Comparison of ENCODE assay signal across 21 cellular contexts in genomic region chr11:125551835-125552342, GRCh38. TPM values are rescaled to one million over a fixed set of nuclear protein-coding genes. Genes with fewer than 3 reads are reported as not detected.
DNase-seq lines count a peak whose midpoint lies in the region; ATAC-seq, FAIRE-seq and TF ChIP-seq lines count a peak whose summit lies in the region.
"Had no signal": no experiment of that assay in that cellular context is flagged by ENCODE, and none has a peak within 500 bp of the region (broad histone marks: within the 10 kb centered on the region; RNA-seq: fewer than 3 reads in every experiment).

No MANE protein-coding gene starts in this region.

- H3K4me1 ChIP-seq in K562 (replicated peaks in 1 of 2; ENCODE audit: control insufficient read depth in 2 of 2, insufficient read depth in 2 of 2, low read length in 2 of 2): peaks cover 19 to 61% of the 10 kb centered on the region in 2 experiments
- H3K4me1 ChIP-seq in SK-N-SH (ENCODE audit: control insufficient read depth in 1 of 2, insufficient read depth in 2 of 2, low read depth in 1 of 2, low read length in 1 of 2): no peaks in the 10 kb centered on the region
- H3K4me1 ChIP-seq: A549, Caco-2 had no signal

- no TSS peak for BruUV-seq in K562 (replicated peaks; lab: Mats Ljungman, UMichigan)

- ATAC-seq in K562: peak; percentile 55
- ATAC-seq in GM19467 (IDR thresholded peaks at IDR 0.05; ENCODE audit: unreplicated experiment): no peak
- ATAC-seq: A549; CD8-positive, alpha-beta T cell had no signal

- H3K9me1 ChIP-seq in K562 (ENCODE audit: control insufficient read depth, insufficient read depth, low read length): no peaks in the 10 kb centered on the region

- no peaks in the 10 kb centered on the region for H3K9me2 ChIP-seq in SK-N-SH

- H3K4me3 ChIP-seq in K562 (no peak overlapping the region), SK-N-SH (ENCODE audit: low read depth in 2 of 2, low read length in 1 of 2) (no peak overlapping the region)
- H3K4me3 ChIP-seq: A549; BLaER1 treated with 17β-estradiol and CSF1 and Interleukin-3, amounts not matched to agents 10 nM and 100 nM had no signal

- H3K9me3 ChIP-seq in K562 (replicated peaks; ENCODE audit: control insufficient read depth, insufficient read depth, low read depth, low read length) (no peaks in the 10 kb centered on the region; the same call in 1 of the 2 replicates), SK-N-SH (no peaks in the 10 kb centered on the region)

- TF ChIP-seq EP300 in K562 (IDR thresholded peaks at IDR 0.05; ENCODE audit: low read length) (peak; percentile 85; the same call in 1 of the 2 replicates), SK-N-SH (IDR thresholded peaks at IDR 0.05; ENCODE audit: borderline replicate concordance in 1 of 2, low read depth in 1 of 2, low read length in 1 of 2) (no peak)

- peak; percentile 79 for FAIRE-seq in K562 (lab: Jason Lieb, UNC)
- FAIRE-seq: A549, D721Med, G401.6, GM12891, GM19239 had no signal

- no peak for TF ChIP-seq CTCF in K562 (IDR thresholded peaks at IDR 0.05 in 2 of 3, conservative IDR thresholded peaks at IDR 0.05 in 1 of 3; ENCODE audit: insufficient read depth in 2 of 3, low read depth in 1 of 3, low read length in 3 of 3)
- TF ChIP-seq CTCF in SK-N-SH (IDR thresholded peaks at IDR 0.05): no peak

- H3K27ac ChIP-seq in K562 (ENCODE audit: extremely low read depth, low read depth, low read length) (peak overlapping the region; percentile 69), SK-N-SH (ENCODE audit: low read depth in 2 of 2, low read length in 1 of 2) (no peak overlapping the region)
- H3K27ac ChIP-seq: 22Rv1; A549; BLaER1 treated with 17β-estradiol and CSF1 and Interleukin-3, amounts not matched to agents 10 nM and 100 nM; C4-2B had no signal

- peak overlapping the region; percentile 28 for H3K4me2 ChIP-seq in K562 (ENCODE audit: insufficient read depth, low read length)
- H3K4me2 ChIP-seq in SK-N-SH: no peak overlapping the region
- H3K4me2 ChIP-seq: A549 had no signal

- POLR2A ChIA-PET in K562 (lab: Yijun Ruan, JAX): interaction anchor here (0.6 to 1.6 kb wide), 6 partner anchors 9 to 721 kb away, joined by 3 to 4 read pairs (median 3); partner anchors contain the start of gene EI24
- POLR2A ChIA-PET in SK-N-SH (lab: Yijun Ruan, JAX): no interaction called here

- H3K36me3 ChIP-seq in K562 (ENCODE audit: control insufficient read depth, insufficient read depth, low read length): no peaks in the 10 kb centered on the region
- no peaks in the 10 kb centered on the region for H3K36me3 ChIP-seq in SK-N-SH (replicated peaks in 1 of 2; ENCODE audit: control insufficient read depth in 1 of 2, insufficient read depth in 2 of 2, low read length in 1 of 2)

- in situ Hi-C loops in K562 (cut with MboI) (loop anchor here (10.0 kb wide), 1 partner anchor 323 kb away; no protein-coding TSS in a partner anchor), KBM-7 (cut with MboI; ENCODE audit: low pct_unique_long_range_greater_than_20kb, low sequenced_read_pairs) (no loop called here)

- H4K20me1 ChIP-seq in K562 (replicated peaks; ENCODE audit: control insufficient read depth, insufficient read depth, low read length): no peaks in the 10 kb centered on the region
- H4K20me1 ChIP-seq in SK-N-SH (ENCODE audit: insufficient read depth): no peaks in the 10 kb centered on the region
- H4K20me1 ChIP-seq: BLaER1 treated with 17β-estradiol and CSF1 and Interleukin-3, amounts not matched to agents 10 nM and 100 nM had no signal

- TF ChIP-seq POLR2A in K562 (conservative IDR thresholded peaks at IDR 0.05): no peak

- DNase-seq in HUDEP-2 (lab: John Stamatoyannopoulos, UW; ENCODE audit: unreplicated experiment in 76 of 76) (peak in 44 of 76 experiments; percentile 4 to 86 (median 59)), OCI-M1 (lab: John Stamatoyannopoulos, UW) (peak; percentile 53), K562 (ENCODE audit: extremely low read depth in 1 of 4, low spot score in 3 of 4) (peak in 3 of 4 experiments; percentile 20 to 89 (median 41)), KBM-7 (no peak), SK-N-SH (no peak)
- DNase-seq: AML-193; Caco-2; Calu3; CD4-positive, alpha-beta T cell; CD8-positive, alpha-beta T cell; DMS79 treated with DMSO at 0.1 percent for 48 hours; GF-D8 had no signal

- intact Hi-C loops in K562 (cut with micrococcal nuclease): loop anchor here (5.0 to 10.0 kb wide), 4 partner anchors 40 to 173 kb away; partner anchors contain the start of gene CHEK1

- peak overlapping the region in 1 of 2 experiments; percentile 27; a peak in 2 of 4 replicates for H3K9ac ChIP-seq in K562 (ENCODE audit: insufficient read depth in 1 of 2, low read depth in 2 of 2, low read length in 2 of 2)
- H3K9ac ChIP-seq in SK-N-SH: no peak overlapping the region
- H3K9ac ChIP-seq: BLaER1 treated with 17β-estradiol and CSF1 and Interleukin-3, amounts not matched to agents 10 nM and 100 nM had no signal

- H2AFZ ChIP-seq in K562 (ENCODE audit: low read depth, low read length) (peak overlapping the region; percentile 72), SK-N-SH (ENCODE audit: low read depth) (no peak overlapping the region)

- no peaks in the 10 kb centered on the region for H3K79me2 ChIP-seq in K562 (ENCODE audit: control insufficient read depth, insufficient read depth, low read length)
- H3K79me2 ChIP-seq in SK-N-SH (ENCODE audit: insufficient read depth): no peaks in the 10 kb centered on the region

- H3F3A ChIP-seq in SK-N-SH (replicated peaks; ENCODE audit: insufficient read depth): no peaks in the 10 kb centered on the region

- WGBS in K562 (ENCODE audit: insufficient coverage, low coverage, missing lambda C conversion rate): 0% methylated on average over 1 of the region's 1 CpG
- 0% methylated on average over 1 of the region's 1 CpG for WGBS in SK-N-SH (ENCODE audit: low lambda C conversion rate)

- H3K27me3 ChIP-seq in K562 (ENCODE audit: control insufficient read depth in 2 of 2, insufficient read depth in 2 of 2, low read length in 2 of 2) (no peaks in the 10 kb centered on the region), SK-N-SH (ENCODE audit: insufficient read depth) (no peaks in the 10 kb centered on the region; the same call in 1 of the 2 replicates)
- H3K27me3 ChIP-seq: BLaER1 treated with 17β-estradiol and CSF1 and Interleukin-3, amounts not matched to agents 10 nM and 100 nM had no signal

- CTCF ChIA-PET in K562 (lab: Yijun Ruan, JAX; ENCODE audit: low intra/inter-chr PET ratio) (no interaction called here), SK-N-SH (lab: Yijun Ruan, JAX) (no interaction called here)

- TF ChIP-seq RAD21 in K562 (CRISPR knock-in tag; conservative IDR thresholded peaks at IDR 0.05 in 1 of 2, IDR thresholded peaks at IDR 0.05 in 1 of 2) (no peak), SK-N-SH (IDR thresholded peaks at IDR 0.05; ENCODE audit: low read length) (no peak)

RNA-seq across cellular contexts. Expression of gene EI24, which starts 17.4 kb away (rescaled TPM):
- 79.5 and 79.6 TPM in 2 replicates for total RNA-seq in K562 (2011; cell fraction: chromatin; rRNA removed; ENCODE audit: low replicate concordance)
- 86.2 and 96.6 TPM in 2 replicates for total RNA-seq in K562 (2011; cell fraction: nucleolus; rRNA removed)
- 142 and 189 TPM in 2 replicates for total RNA-seq in K562 (2011; cell fraction: nucleoplasm; rRNA removed)
- 151 and 192 TPM in 2 replicates for total RNA-seq in K562 (2014; rRNA removed)
- total RNA-seq in K562 (2014; rRNA removed; fragmentation: Illumina TruSeq; extraction: Trizol): 187 and 198 TPM in 2 replicates
- total RNA-seq in K562 (2015; rRNA removed; fragmentation: Illumina TruSeq; extraction: Trizol): 160 and 168 TPM in 2 replicates
- total RNA-seq in K562 (2021): 159 and 165 TPM in 2 replicates
- 128 and 239 TPM in 2 replicates for polyA plus RNA-seq in K562 (2011; rRNA removed)
- 178 and 192 TPM in 2 replicates for polyA plus RNA-seq in K562 (2011; cell fraction: cytosol; rRNA removed)
- 52.1 and 69.8 TPM in 2 replicates for polyA plus RNA-seq in K562 (2011; cell fraction: nucleus; rRNA removed)
- 121 and 150 TPM in 2 replicates for polyA plus RNA-seq in K562 (2012)
- 249 and 260 TPM in 2 replicates for polyA plus RNA-seq in K562 (2014; fragmentation: Illumina TruSeq; extraction: Trizol)
- polyA plus RNA-seq in K562 (2014; fragmentation: Nextera tagmentation; extraction: Ambion mirVana): 10 to 100 TPM; 50.4 to 72.2 TPM
- 182 and 210 TPM in 2 replicates for polyA plus RNA-seq in K562 (2014; rRNA removed)
- 155 and 274 TPM in 2 replicates for polyA minus RNA-seq in K562 (2011; rRNA and poly(A)+ RNA removed)
- 34.8 and 79.5 TPM in 2 replicates for polyA minus RNA-seq in K562 (2011; cell fraction: cytosol; rRNA and poly(A)+ RNA removed)
- 17.2 and 23.3 TPM in 2 replicates for polyA minus RNA-seq in K562 (2011; cell fraction: nucleus; rRNA and poly(A)+ RNA removed)
- polyA plus RNA-seq in SK-N-SH (2012; rRNA removed): 85.5 and 104 TPM in 2 replicates
- polyA plus RNA-seq in SK-N-SH (2012; cell fraction: cytosol; rRNA removed): 119 and 123 TPM in 2 replicates
- polyA plus RNA-seq in SK-N-SH (2012; cell fraction: nucleus; rRNA removed): 18.1 and 29.0 TPM in 2 replicates

RNA-seq across cellular contexts. Expression of gene STT3A, which starts 40.8 kb away (rescaled TPM):
- total RNA-seq in K562 (2011; cell fraction: chromatin; rRNA removed; ENCODE audit: low replicate concordance): 340 and 391 TPM in 2 replicates
- 528 and 545 TPM in 2 replicates for total RNA-seq in K562 (2011; cell fraction: nucleolus; rRNA removed)
- 415 and 429 TPM in 2 replicates for total RNA-seq in K562 (2011; cell fraction: nucleoplasm; rRNA removed)
- total RNA-seq in K562 (2014; rRNA removed) (70.7 and 95.7 TPM in 2 replicates), K562 (2014; rRNA removed; fragmentation: Illumina TruSeq; extraction: Trizol) (192 and 210 TPM in 2 replicates), K562 (2015; rRNA removed; fragmentation: Illumina TruSeq; extraction: Trizol) (159 and 165 TPM in 2 replicates), K562 (2021) (148 and 167 TPM in 2 replicates)
- polyA plus RNA-seq in K562 (2011; rRNA removed) (208 and 296 TPM in 2 replicates), K562 (2014; fragmentation: Illumina TruSeq; extraction: Trizol) (170 and 212 TPM in 2 replicates), K562 (2014; fragmentation: Nextera tagmentation; extraction: Ambion mirVana) (100 to 1,000 TPM; 197 to 330 TPM), K562 (2014; rRNA removed) (73.3 and 108 TPM in 2 replicates), SK-N-SH (2012; rRNA removed) (101 and 156 TPM in 2 replicates)
- 224 and 257 TPM in 2 replicates for polyA plus RNA-seq in K562 (2011; cell fraction: cytosol; rRNA removed)
- polyA plus RNA-seq in K562 (2011; cell fraction: nucleus; rRNA removed): 171 and 194 TPM in 2 replicates
- 171 and 200 TPM in 2 replicates for polyA plus RNA-seq in K562 (2012)
- 589 and 1,261 TPM in 2 replicates for polyA minus RNA-seq in K562 (2011; rRNA and poly(A)+ RNA removed)
- 132 and 273 TPM in 2 replicates for polyA minus RNA-seq in K562 (2011; cell fraction: cytosol; rRNA and poly(A)+ RNA removed)
- polyA minus RNA-seq in K562 (2011; cell fraction: nucleus; rRNA and poly(A)+ RNA removed): 106 and 141 TPM in 2 replicates
- 89.0 and 114 TPM in 2 replicates for polyA plus RNA-seq in SK-N-SH (2012; cell fraction: cytosol; rRNA removed)
- 68.1 and 118 TPM in 2 replicates for polyA plus RNA-seq in SK-N-SH (2012; cell fraction: nucleus; rRNA removed)

RNA-seq across cellular contexts. Expression of gene FEZ1, which starts 55.8 kb away (rescaled TPM):
- 4.1 and 5.5 TPM in 2 replicates for total RNA-seq in K562 (2011; cell fraction: chromatin; rRNA removed; ENCODE audit: low replicate concordance)
- 1.3 and 1.6 TPM in 2 replicates for total RNA-seq in K562 (2011; cell fraction: nucleolus; rRNA removed)
- total RNA-seq in K562 (2011; cell fraction: nucleoplasm; rRNA removed): 5.9 and 6.2 TPM in 2 replicates
- total RNA-seq in K562 (2014; rRNA removed) (6.7 and 10.0 TPM in 2 replicates), K562 (2014; rRNA removed; fragmentation: Illumina TruSeq; extraction: Trizol) (7.5 and 8.5 TPM in 2 replicates), K562 (2015; rRNA removed; fragmentation: Illumina TruSeq; extraction: Trizol) (8.1 and 8.8 TPM in 2 replicates), K562 (2021) (7.9 and 8.2 TPM in 2 replicates)
- polyA plus RNA-seq in K562 (2011; rRNA removed) (10.6 and 13.0 TPM in 2 replicates), K562 (2014; fragmentation: Illumina TruSeq; extraction: Trizol) (9.2 and 11.2 TPM in 2 replicates), K562 (2014; fragmentation: Nextera tagmentation; extraction: Ambion mirVana) (1 to 10 TPM; 4.6 to 5.1 TPM), K562 (2014; rRNA removed) (6.6 and 9.2 TPM in 2 replicates), SK-N-SH (2012; rRNA removed) (8.3 and 9.7 TPM in 2 replicates)
- polyA plus RNA-seq in K562 (2011; cell fraction: cytosol; rRNA removed): 7.9 and 11.9 TPM in 2 replicates
- 4.2 and 9.9 TPM in 2 replicates for polyA plus RNA-seq in K562 (2011; cell fraction: nucleus; rRNA removed)
- polyA plus RNA-seq in K562 (2012): 11.3 and 11.6 TPM in 2 replicates
- polyA minus RNA-seq in K562 (2011; rRNA and poly(A)+ RNA removed): 7.7 and 14.4 TPM in 2 replicates
- polyA minus RNA-seq in K562 (2011; cell fraction: cytosol; rRNA and poly(A)+ RNA removed): 4.2 and 6.9 TPM in 2 replicates
- 0.94 and 4.2 TPM in 2 replicates for polyA minus RNA-seq in K562 (2011; cell fraction: nucleus; rRNA and poly(A)+ RNA removed)
- 8.9 and 9.2 TPM in 2 replicates for polyA plus RNA-seq in SK-N-SH (2012; cell fraction: cytosol; rRNA removed)
- polyA plus RNA-seq in SK-N-SH (2012; cell fraction: nucleus; rRNA removed): 6.2 and 6.6 TPM in 2 replicates
- total RNA-seq: CD4-positive, alpha-beta T cell had no signal

Comparison
In these comparisons a context has a peak if more than half of its experiments do, and no peak if none do; other contexts are left out.
1. DNase-seq: peak in HUDEP-2 (44 of 76), OCI-M1 (single experiment) and K562 (3 of 4); none in KBM-7 (single experiment) and SK-N-SH (single experiment).